In genomic region chr2:239014897-239015768, GRCh38 we compare ENCODE assay signal across 20 cellular contexts.
DNase-seq lines count a peak whose midpoint lies in the region; FAIRE-seq and TF ChIP-seq lines count a peak whose summit lies in the region.
"Had no signal": no experiment of that assay in that cellular context is flagged by ENCODE, and none has a peak within 500 bp of the region (broad histone marks: within the 10 kb centered on the region; RNA-seq: fewer than 3 reads in every experiment).

No MANE protein-coding gene starts in this region.

- TF ChIP-seq CTCF in left ventricle myocardium inferior (IDR thresholded peaks at IDR 0.05; ENCODE audit: borderline replicate concordance): no peak

- H3K27me3 ChIP-seq in left ventricle myocardium inferior (ENCODE audit: low read depth): peaks cover 90% of the 10 kb centered on the region
- no peaks in the 10 kb centered on the region for H3K27me3 ChIP-seq in CD8-positive, alpha-beta memory T cell (ENCODE audit: insufficient read depth, low read length, poor library complexity, severe bottlenecking)
- H3K27me3 ChIP-seq: MG63 had no signal

- no peak overlapping the region for H3K4me3 Mint-ChIP-seq in CD8-positive, alpha-beta memory T cell
- H3K4me3 Mint-ChIP-seq: GM23338 had no signal

- H3K9me3 ChIP-seq in left ventricle myocardium inferior (replicated peaks): no peaks in the 10 kb centered on the region
- H3K9me3 ChIP-seq in CD8-positive, alpha-beta memory T cell (ENCODE audit: low read length): no peaks in the 10 kb centered on the region
- H3K9me3 ChIP-seq: MG63 had no signal

- no peak for FAIRE-seq in H54 (lab: Jason Lieb, UNC)
- FAIRE-seq: GM12892, GM18507 had no signal

- H3K27ac ChIP-seq in left ventricle myocardium inferior (replicated peaks): no peak overlapping the region
- H3K27ac ChIP-seq in CD8-positive, alpha-beta memory T cell (ENCODE audit: low read depth, low read length): no peak overlapping the region
- H3K27ac ChIP-seq: PC-9 had no signal

- no peaks in the 10 kb centered on the region for H3K36me3 Mint-ChIP-seq in CD8-positive, alpha-beta memory T cell

- CTCF ChIA-PET in CD8-positive, alpha-beta memory T cell (lab: Charles Lee): no interaction called here

- peaks cover 8 to 23% of the 10 kb centered on the region in 2 donors for H3K27me3 Mint-ChIP-seq in CD8-positive, alpha-beta memory T cell

- H3K4me1 Mint-ChIP-seq in CD8-positive, alpha-beta memory T cell: no peaks in the 10 kb centered on the region
- H3K4me1 Mint-ChIP-seq: GM23338 had no signal

- no peak overlapping the region for H3K4me3 ChIP-seq in left ventricle myocardium inferior
- H3K4me3 ChIP-seq in CD8-positive, alpha-beta memory T cell (ENCODE audit: low read length): no peak overlapping the region
- H3K4me3 ChIP-seq: GM23338, MG63, PC-9 had no signal

- H3K27ac Mint-ChIP-seq in CD8-positive, alpha-beta memory T cell: no peak overlapping the region
- H3K27ac Mint-ChIP-seq: GM23338 had no signal

- H3K9me3 Mint-ChIP-seq in CD8-positive, alpha-beta memory T cell: no peaks in the 10 kb centered on the region
- H3K9me3 Mint-ChIP-seq: GM23338 had no signal

- peak; percentile 35 for DNase-seq in cardiac septum (ENCODE audit: low spot score)
- no peak for DNase-seq in left ventricle myocardium inferior
- peak in 25 of 42 donors; percentile 9 to 76 (median 47) for DNase-seq in head of caudate nucleus
- peak; percentile 64 for DNase-seq in posterior vena cava (ENCODE audit: low spot score)
- DNase-seq in H4 (ENCODE audit: low spot score): no peak
- DNase-seq in CD8-positive, alpha-beta memory T cell: no peak
- no peak for DNase-seq in H54 (ENCODE audit: insufficient read length, low spot score)
- DNase-seq: C1 segment of cervical spinal cord, DMS79, Kasumi-1, MG63, NCI-H1048, NCI-H1436, NCI-H2029, NCI-H2171, NCI-H526, PC-9 had no signal

- H3K4me1 ChIP-seq in left ventricle myocardium inferior: no peaks in the 10 kb centered on the region
- no peaks in the 10 kb centered on the region for H3K4me1 ChIP-seq in CD8-positive, alpha-beta memory T cell (ENCODE audit: insufficient read depth, low read length)

- TF ChIP-seq POLR2A in H54 (IDR thresholded peaks at IDR 0.05; ENCODE audit: low read depth, low read length): no peak

- intact Hi-C loops in cardiac septum (cut with DNase I) (no loop called here), left ventricle myocardium inferior (cut with micrococcal nuclease) (loop anchor here (10.0 kb wide), 1 partner anchor 1830 kb away; no protein-coding TSS in a partner anchor), head of caudate nucleus (cut with DNase I) (no loop called here), posterior vena cava (cut with DNase I) (no loop called here)

- POLR2A ChIA-PET in CD8-positive, alpha-beta memory T cell (lab: Charles Lee): no interaction called here

- H3K36me3 ChIP-seq in left ventricle myocardium inferior: no peaks in the 10 kb centered on the region
- H3K36me3 ChIP-seq in CD8-positive, alpha-beta memory T cell (ENCODE audit: insufficient read depth, low read length): no peaks in the 10 kb centered on the region
- H3K36me3 ChIP-seq: MG63 had no signal

Comparison
In these comparisons a context has a peak if more than half of its experiments do, and no peak if none do; other contexts are left out.
1. DNase-seq: peak in cardiac septum (single experiment), head of caudate nucleus (25 of 42) and posterior vena cava (single experiment); none in left ventricle myocardium inferior (single experiment), H4 (single experiment), CD8-positive, alpha-beta memory T cell (0 of 5) and H54 (single experiment).